19 cellular contexts compared by ENCODE assay signal in the genomic region with DNA sequence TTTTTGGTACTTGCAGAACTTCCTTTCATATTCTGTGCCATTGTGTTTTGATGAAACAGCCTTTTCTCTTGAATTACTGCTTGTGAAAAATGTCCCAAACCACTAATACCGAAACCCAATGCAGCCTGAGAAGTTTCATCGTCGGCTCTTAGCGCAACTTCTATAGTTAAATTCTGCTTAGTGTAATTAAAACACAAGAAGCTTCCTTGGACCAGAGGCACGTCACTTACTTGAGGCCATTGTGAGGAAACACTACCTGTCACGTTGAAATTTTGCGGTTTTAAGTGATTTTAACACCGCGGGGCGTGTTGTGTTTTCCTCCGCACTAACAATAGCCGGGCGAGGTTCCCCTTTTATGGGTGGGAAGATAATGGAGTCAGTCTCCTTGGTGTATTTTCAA.
DNase-seq lines count a peak whose midpoint lies in the region; ATAC-seq, FAIRE-seq and TF ChIP-seq lines count a peak whose summit lies in the region.
"Had no signal": no experiment of that assay in that cellular context is flagged by ENCODE, and none has a peak within 500 bp of the region (broad histone marks: within the 10 kb centered on the region; RNA-seq: fewer than 3 reads in every experiment).

No MANE protein-coding gene starts in this region.

- H3K27ac Mint-ChIP-seq in activated T-cell treated with anti-CD3 and anti-CD28 coated beads, Interleukin-2, amount 50 U/mL, for 72 hours: peak overlapping the region; percentile 58
- H3K27ac Mint-ChIP-seq in activated T-cell treated with anti-CD3 and anti-CD28 coated beads, Interleukin-2, amount 50 U/mL, for 24 hours: no peak overlapping the region
- H3K27ac Mint-ChIP-seq in T-helper 1 cell treated with Interleukin-12 subunit alpha and Interleukin-12 subunit beta and Interleukin-4 antibody, amounts not matched to agents 30 μg/mL and 1 μg/mL, for 36 hours: peak overlapping the region; percentile 46
- H3K27ac Mint-ChIP-seq in activated naive CD4-positive, alpha-beta T cell treated with anti-CD3 and anti-CD28 coated beads for 36 hours: no peak overlapping the region

- peaks cover 3 to 8% of the 10 kb centered on the region in 2 donors for H3K4me1 ChIP-seq in kidney (ENCODE audit: control insufficient read depth in 1 of 2, insufficient read depth in 1 of 2, low read depth in 1 of 2, low read length in 2 of 2)

- H3K9me3 ChIP-seq in kidney (ENCODE audit: control insufficient read depth in 1 of 2, low read length in 2 of 2): no peaks in the 10 kb centered on the region
- H3K9me3 ChIP-seq: esophagus squamous epithelium, right atrium auricular region had no signal

- peak in 1 of 2 donors; percentile 17 for DNase-seq in activated T-cell treated with anti-CD3 and anti-CD28 coated beads, Interleukin-2, amount 50 U/mL, for 72 hours
- no peak for DNase-seq in activated T-cell treated with anti-CD3 and anti-CD28 coated beads, Interleukin-2, amount 50 U/mL, for 24 hours
- no peak for DNase-seq in kidney
- no peak for DNase-seq in GF-D8 (lab: John Stamatoyannopoulos, UW)
- DNase-seq in activated naive CD4-positive, alpha-beta T cell treated with anti-CD3 and anti-CD28 coated beads for 36 hours: no peak
- no peak for DNase-seq in SIG-M5 (lab: John Stamatoyannopoulos, UW)
- DNase-seq: activated naive CD4-positive, alpha-beta T cell treated with Interleukin-2 at 50 U/mL for 16 hours; esophagus squamous epithelium; GDM1; glutamatergic neuron; GOT3; Kasumi-1; mesendoderm; NCI-H1436 treated with DMSO at 0.1 percent for 48 hours; NCI-H345 had no signal

- H3K36me3 ChIP-seq in kidney (ENCODE audit: control insufficient read depth in 1 of 2, insufficient read depth in 2 of 2, low read length in 2 of 2): peaks cover 0 to 4% of the 10 kb centered on the region in 2 donors
- H3K36me3 ChIP-seq: right atrium auricular region had no signal

- FAIRE-seq in kidney (lab: Jason Lieb, UNC): no peak
- FAIRE-seq: TTC549 had no signal

- peak overlapping the region in 1 of 2 donors; percentile 50 for H3K4me3 Mint-ChIP-seq in activated T-cell treated with anti-CD3 and anti-CD28 coated beads, Interleukin-2, amount 50 U/mL, for 72 hours
- no peak overlapping the region for H3K4me3 Mint-ChIP-seq in activated T-cell treated with anti-CD3 and anti-CD28 coated beads, Interleukin-2, amount 50 U/mL, for 24 hours
- H3K4me3 Mint-ChIP-seq in T-helper 1 cell treated with Interleukin-12 subunit alpha and Interleukin-12 subunit beta and Interleukin-4 antibody, amounts not matched to agents 30 μg/mL and 1 μg/mL, for 36 hours: no peak overlapping the region
- H3K4me3 Mint-ChIP-seq in activated naive CD4-positive, alpha-beta T cell treated with anti-CD3 and anti-CD28 coated beads for 36 hours: no peak overlapping the region

- peak overlapping the region in 1 of 2 donors; percentile 19 for H3K4me3 ChIP-seq in kidney (ENCODE audit: low read length in 2 of 2)
- H3K4me3 ChIP-seq: esophagus squamous epithelium, right atrium auricular region had no signal

- H3K9me3 Mint-ChIP-seq in activated T-cell treated with anti-CD3 and anti-CD28 coated beads, Interleukin-2, amount 50 U/mL, for 72 hours: no peaks in the 10 kb centered on the region
- no peaks in the 10 kb centered on the region for H3K9me3 Mint-ChIP-seq in activated T-cell treated with anti-CD3 and anti-CD28 coated beads, Interleukin-2, amount 50 U/mL, for 24 hours
- no peaks in the 10 kb centered on the region for H3K9me3 Mint-ChIP-seq in T-helper 1 cell treated with Interleukin-12 subunit alpha and Interleukin-12 subunit beta and Interleukin-4 antibody, amounts not matched to agents 30 μg/mL and 1 μg/mL, for 36 hours
- no peaks in the 10 kb centered on the region for H3K9me3 Mint-ChIP-seq in activated naive CD4-positive, alpha-beta T cell treated with anti-CD3 and anti-CD28 coated beads for 36 hours

- H3K27ac ChIP-seq in kidney (ENCODE audit: low read depth in 2 of 2, low read length in 2 of 2): peak overlapping the region; percentile 17 to 60
- H3K27ac ChIP-seq: esophagus squamous epithelium, right atrium auricular region had no signal

- H3K4me1 Mint-ChIP-seq in activated T-cell treated with anti-CD3 and anti-CD28 coated beads, Interleukin-2, amount 50 U/mL, for 72 hours (ENCODE audit: low read depth): peaks cover 16% of the 10 kb centered on the region
- H3K4me1 Mint-ChIP-seq in activated T-cell treated with anti-CD3 and anti-CD28 coated beads, Interleukin-2, amount 50 U/mL, for 24 hours (ENCODE audit: low read depth): peaks cover 26% of the 10 kb centered on the region
- peaks cover 25% of the 10 kb centered on the region for H3K4me1 Mint-ChIP-seq in T-helper 1 cell treated with Interleukin-12 subunit alpha and Interleukin-12 subunit beta and Interleukin-4 antibody, amounts not matched to agents 30 μg/mL and 1 μg/mL, for 36 hours (ENCODE audit: low read depth)
- H3K4me1 Mint-ChIP-seq in activated naive CD4-positive, alpha-beta T cell treated with anti-CD3 and anti-CD28 coated beads for 36 hours (ENCODE audit: low read depth): peaks cover 13% of the 10 kb centered on the region

- H3K27me3 Mint-ChIP-seq in activated T-cell treated with anti-CD3 and anti-CD28 coated beads, Interleukin-2, amount 50 U/mL, for 72 hours (ENCODE audit: low read depth): peaks cover 14% of the 10 kb centered on the region
- H3K27me3 Mint-ChIP-seq in activated T-cell treated with anti-CD3 and anti-CD28 coated beads, Interleukin-2, amount 50 U/mL, for 24 hours: no peaks in the 10 kb centered on the region
- H3K27me3 Mint-ChIP-seq in T-helper 1 cell treated with Interleukin-12 subunit alpha and Interleukin-12 subunit beta and Interleukin-4 antibody, amounts not matched to agents 30 μg/mL and 1 μg/mL, for 36 hours (ENCODE audit: low read depth): no peaks in the 10 kb centered on the region
- H3K27me3 Mint-ChIP-seq in activated naive CD4-positive, alpha-beta T cell treated with anti-CD3 and anti-CD28 coated beads for 36 hours (ENCODE audit: low read depth): no peaks in the 10 kb centered on the region

- no peak overlapping the region for H3K9ac ChIP-seq in kidney (ENCODE audit: low read length in 2 of 2)

- peak in 1 of 2 donors; percentile 51 for ATAC-seq in activated T-cell treated with anti-CD3 and anti-CD28 coated beads, Interleukin-2, amount 50 U/mL, for 72 hours (replicated peaks in 1 of 2)
- ATAC-seq in GM19455 (IDR thresholded peaks at IDR 0.05; ENCODE audit: unreplicated experiment): no peak

- no peaks in the 10 kb centered on the region for H3K36me3 Mint-ChIP-seq in activated T-cell treated with anti-CD3 and anti-CD28 coated beads, Interleukin-2, amount 50 U/mL, for 72 hours (ENCODE audit: insufficient read depth in 2 of 2)
- H3K36me3 Mint-ChIP-seq in activated T-cell treated with anti-CD3 and anti-CD28 coated beads, Interleukin-2, amount 50 U/mL, for 24 hours (ENCODE audit: low read depth): no peaks in the 10 kb centered on the region
- no peaks in the 10 kb centered on the region for H3K36me3 Mint-ChIP-seq in T-helper 1 cell treated with Interleukin-12 subunit alpha and Interleukin-12 subunit beta and Interleukin-4 antibody, amounts not matched to agents 30 μg/mL and 1 μg/mL, for 36 hours (ENCODE audit: low read depth)
- no peaks in the 10 kb centered on the region for H3K36me3 Mint-ChIP-seq in activated naive CD4-positive, alpha-beta T cell treated with anti-CD3 and anti-CD28 coated beads for 36 hours (ENCODE audit: low read depth)

- CTCF ChIA-PET in activated naive CD4-positive, alpha-beta T cell treated with anti-CD3 and anti-CD28 coated beads for 36 hours (lab: Charles Lee): interaction anchor here (1.0 to 1.2 kb wide), 5 partner anchors 601 to 861 kb away, joined by 3 to 5 read pairs (median 3); no protein-coding TSS in a partner anchor

- no peak for TF ChIP-seq CTCF in kidney (IDR thresholded peaks at IDR 0.05; ENCODE audit: borderline replicate concordance, extremely low read depth, insufficient read depth)

- intact Hi-C loops in kidney (cut with DNase I): no loop called here
- intact Hi-C loops in activated naive CD4-positive, alpha-beta T cell treated with anti-CD3 and anti-CD28 coated beads for 36 hours (cut with micrococcal nuclease): no loop called here

Comparison
In these comparisons a context has a peak if more than half of its experiments do, and no peak if none do; other contexts are left out.
1. H3K27ac Mint-ChIP-seq: peak in activated T-cell treated with anti-CD3 and anti-CD28 coated beads, Interleukin-2, amount 50 U/mL, for 72 hours (single experiment) and T-helper 1 cell treated with Interleukin-12 subunit alpha and Interleukin-12 subunit beta and Interleukin-4 antibody, amounts not matched to agents 30 μg/mL and 1 μg/mL, for 36 hours (single experiment); none in activated T-cell treated with anti-CD3 and anti-CD28 coated beads, Interleukin-2, amount 50 U/mL, for 24 hours (single experiment) and activated naive CD4-positive, alpha-beta T cell treated with anti-CD3 and anti-CD28 coated beads for 36 hours (single experiment).